In the genomic region with DNA sequence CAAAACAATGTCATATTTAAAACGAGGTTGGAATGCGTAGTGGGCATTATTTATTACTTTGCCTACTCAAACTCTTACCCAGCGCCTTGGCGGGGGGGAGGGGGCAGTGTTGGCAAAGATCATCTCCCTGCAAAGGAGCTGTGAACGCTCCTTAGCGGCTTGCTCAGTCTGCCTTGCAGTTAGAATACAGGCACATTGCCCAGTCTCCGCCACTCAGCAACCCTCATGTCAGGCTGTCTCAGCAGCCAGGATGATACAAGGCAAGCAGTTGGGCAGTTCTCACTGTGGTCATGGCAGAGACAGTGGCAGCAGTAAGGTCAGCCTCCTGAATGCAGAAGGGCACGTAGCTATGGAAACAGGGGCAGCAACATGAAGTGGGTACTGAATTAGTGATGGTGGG, we compare ENCODE assay signal across 21 cellular contexts.
"Had no signal": no experiment of that assay in that cellular context is flagged by ENCODE, and none has a peak within 500 bp of the region (broad histone marks: within the 10 kb centered on the region; RNA-seq: fewer than 3 reads in every experiment).

No MANE protein-coding gene starts in this region.

- H3K36me3 ChIP-seq: heart right ventricle, stomach, tibial artery, WERI-Rb-1 had no signal

- H3K4me3 ChIP-seq: heart right ventricle, stomach, tibial artery had no signal

- H3K27ac ChIP-seq: heart right ventricle, stomach, tibial artery, WERI-Rb-1 had no signal

- ATAC-seq: activated CD4-positive, CD25-positive, alpha-beta regulatory T cell treated with anti-CD3 and anti-CD28 coated beads, Interleukin-2, amount 50 U/mL, for 24 hours; esophagus mucosa; heart right ventricle; natural killer cell treated with Interleukin-12 subunit alpha and Interleukin-12 subunit beta and Interleukin-15 and Interleukin-18, amount 100 ng/mL, for 72 hours; right cardiac atrium; stimulated activated naive B cell treated with anti-CD40 and anti-IgM and Interleukin-4, amounts not matched to agents 10 μg/mL and 1 μg/mL and 100 μg/mL, for 72 hours had no signal

- H3K9me3 ChIP-seq: heart right ventricle, stomach, tibial artery had no signal

- DNase-seq: activated CD4-positive, alpha-beta memory T cell treated with anti-CD3 and anti-CD28 coated beads for 36 hours; activated CD4-positive, alpha-beta T cell treated with anti-CD3 and anti-CD28 coated beads for 48 hours; activated CD8-positive, alpha-beta memory T cell treated with anti-CD3 and anti-CD28 coated beads, Interleukin-2, amount 50 U/mL, for 4 hours; activated gamma-delta T cell; activated naive CD4-positive, alpha-beta T cell treated with anti-CD3 and anti-CD28 coated beads, Interleukin-2, amount 50 U/mL, for 16 hours; activated T-cell treated with anti-CD3 and anti-CD28 coated beads, Interleukin-2, amount 50 U/mL, for 1 hour; amniotic stem cell; cortex of kidney; foreskin fibroblast; heart right ventricle; right cardiac atrium; stimulated activated CD4-positive, alpha-beta T cell treated with anti-CD3 and anti-CD28 coated beads, Interleukin-15, amount 100 ng/mL, for 24 hours; stimulated activated CD4-positive, alpha-beta T cell treated with anti-CD3 and anti-CD28 coated beads, Interleukin-2, amount 100 ng/mL, for 24 hours; stimulated activated naive B cell treated with anti-CD40 and anti-IgM and Interleukin-4, amounts not matched to agents 10 μg/mL and 1 μg/mL and 100 μg/mL, for 72 hours; stomach; T-helper 9 cell; tibial artery; WERI-Rb-1 had no signal

- H3K4me1 ChIP-seq: heart right ventricle, stomach, tibial artery had no signal

- H3K27me3 ChIP-seq: stomach, tibial artery had no signal
